8 cellular contexts compared by ENCODE assay signal in genomic region chr10:137031-137430, GRCh38. TPM values are rescaled to one million over a fixed set of nuclear protein-coding genes. Genes with fewer than 3 reads are reported as not detected.
DNase-seq lines count a peak whose midpoint lies in the region; ATAC-seq, FAIRE-seq and TF ChIP-seq lines count a peak whose summit lies in the region.

No MANE protein-coding gene starts in this region.

- BruUV-seq in Panc1 (replicated peaks; lab: Mats Ljungman, UMichigan), result no TSS peak

- no peak overlapping the region for H3K9ac ChIP-seq in kidney (ENCODE audit: low read length in 2 of 2)

- H3K27ac ChIP-seq in Panc1 (ENCODE audit: low read length) (no peak overlapping the region), kidney (ENCODE audit: low read depth in 2 of 2, low read length in 2 of 2) (no peak overlapping the region)

- peak overlapping the region; percentile 82 for H3K4me3 Mint-ChIP-seq in activated naive CD4-positive, alpha-beta T cell treated with anti-CD3 and anti-CD28 coated beads, Interleukin-2, amount 10 ng/mL, durations not matched to agents 7 days and 5 days
- H3K4me3 Mint-ChIP-seq in stimulated activated naive CD8-positive, alpha-beta T cell treated with anti-CD3 and anti-CD28 coated beads, Interleukin-15, amount 100 ng/mL, for 72 hours, result peak overlapping the region; percentile 77 to 92
- H3K4me3 Mint-ChIP-seq in stimulated activated memory B cell treated with anti-CD40 and anti-IgM and Interleukin-4, amounts not matched to agents 10 μg/mL and 1 μg/mL and 100 μg/mL, for 72 hours, result no peak overlapping the region

- peak overlapping the region; percentile 89 for H3K27ac Mint-ChIP-seq in activated naive CD4-positive, alpha-beta T cell treated with anti-CD3 and anti-CD28 coated beads, Interleukin-2, amount 10 ng/mL, durations not matched to agents 7 days and 5 days
- no peak overlapping the region for H3K27ac Mint-ChIP-seq in stimulated activated naive CD8-positive, alpha-beta T cell treated with anti-CD3 and anti-CD28 coated beads, Interleukin-15, amount 100 ng/mL, for 72 hours
- H3K27ac Mint-ChIP-seq in stimulated activated memory B cell treated with anti-CD40 and anti-IgM and Interleukin-4, amounts not matched to agents 10 μg/mL and 1 μg/mL and 100 μg/mL, for 72 hours, result no peak overlapping the region

- FAIRE-seq in kidney (lab: Jason Lieb, UNC), result no peak

- no peaks in the 10 kb centered on the region for H3K9me3 ChIP-seq in Panc1 (ENCODE audit: control insufficient read depth, insufficient read depth, low read depth, low read length)
- H3K9me3 ChIP-seq in kidney (ENCODE audit: control insufficient read depth in 1 of 2, low read length in 2 of 2), result no peaks in the 10 kb centered on the region

- ATAC-seq in Panc1, result peak; percentile 53
- peak; percentile 54 for ATAC-seq in stimulated activated naive CD8-positive, alpha-beta T cell treated with anti-CD3 and anti-CD28 coated beads, Interleukin-15, amount 100 ng/mL, for 72 hours
- no peak for ATAC-seq in stimulated activated memory B cell treated with anti-CD40 and anti-IgM and Interleukin-4, amounts not matched to agents 10 μg/mL and 1 μg/mL and 100 μg/mL, for 72 hours

- H3K4me3 ChIP-seq in H7 (ENCODE audit: insufficient read depth, low read depth, low read length), result no peak overlapping the region
- peak overlapping the region in 1 of 2 experiments; percentile 50; a peak in 1 of 4 replicates for H3K4me3 ChIP-seq in Panc1 (ENCODE audit: low read depth in 2 of 2, low read length in 2 of 2)
- H3K4me3 ChIP-seq in kidney (ENCODE audit: low read length in 2 of 2), result peak overlapping the region; percentile 83 to 96

- H3K4me1 ChIP-seq in Panc1 (ENCODE audit: control insufficient read depth, insufficient read depth, low read length) (peaks cover 24% of the 10 kb centered on the region), kidney (ENCODE audit: control insufficient read depth in 1 of 2, insufficient read depth in 1 of 2, low read depth in 1 of 2, low read length in 2 of 2) (peaks cover 11 to 15% of the 10 kb centered on the region in 2 donors)

- H3K9me3 Mint-ChIP-seq in activated naive CD4-positive, alpha-beta T cell treated with anti-CD3 and anti-CD28 coated beads, Interleukin-2, amount 10 ng/mL, durations not matched to agents 7 days and 5 days, result no peaks in the 10 kb centered on the region
- H3K9me3 Mint-ChIP-seq in stimulated activated naive CD8-positive, alpha-beta T cell treated with anti-CD3 and anti-CD28 coated beads, Interleukin-15, amount 100 ng/mL, for 72 hours, result no peaks in the 10 kb centered on the region
- H3K9me3 Mint-ChIP-seq in stimulated activated memory B cell treated with anti-CD40 and anti-IgM and Interleukin-4, amounts not matched to agents 10 μg/mL and 1 μg/mL and 100 μg/mL, for 72 hours, result no peaks in the 10 kb centered on the region

- peak; percentile 51 for DNase-seq in D341Med (ENCODE audit: low spot score)
- peak; percentile 61 for DNase-seq in H7
- no peak for DNase-seq in Panc1 (ENCODE audit: low read depth, low spot score)
- peak; percentile 53 for DNase-seq in activated naive CD4-positive, alpha-beta T cell treated with anti-CD3 and anti-CD28 coated beads, Interleukin-2, amount 10 ng/mL, durations not matched to agents 7 days and 5 days
- no peak for DNase-seq in kidney
- peak; percentile 47 to 59 for DNase-seq in stimulated activated naive CD8-positive, alpha-beta T cell treated with anti-CD3 and anti-CD28 coated beads, Interleukin-15, amount 100 ng/mL, for 72 hours
- DNase-seq in posterior vena cava (ENCODE audit: low spot score), result no peak

- H3K27me3 Mint-ChIP-seq in activated naive CD4-positive, alpha-beta T cell treated with anti-CD3 and anti-CD28 coated beads, Interleukin-2, amount 10 ng/mL, durations not matched to agents 7 days and 5 days, result no peaks in the 10 kb centered on the region
- no peaks in the 10 kb centered on the region for H3K27me3 Mint-ChIP-seq in stimulated activated naive CD8-positive, alpha-beta T cell treated with anti-CD3 and anti-CD28 coated beads, Interleukin-15, amount 100 ng/mL, for 72 hours
- H3K27me3 Mint-ChIP-seq in stimulated activated memory B cell treated with anti-CD40 and anti-IgM and Interleukin-4, amounts not matched to agents 10 μg/mL and 1 μg/mL and 100 μg/mL, for 72 hours, result no peaks in the 10 kb centered on the region

- peaks cover 37% of the 10 kb centered on the region for H3K4me1 Mint-ChIP-seq in activated naive CD4-positive, alpha-beta T cell treated with anti-CD3 and anti-CD28 coated beads, Interleukin-2, amount 10 ng/mL, durations not matched to agents 7 days and 5 days
- peaks cover 49% of the 10 kb centered on the region for H3K4me1 Mint-ChIP-seq in stimulated activated naive CD8-positive, alpha-beta T cell treated with anti-CD3 and anti-CD28 coated beads, Interleukin-15, amount 100 ng/mL, for 72 hours
- peaks cover 35% of the 10 kb centered on the region for H3K4me1 Mint-ChIP-seq in stimulated activated memory B cell treated with anti-CD40 and anti-IgM and Interleukin-4, amounts not matched to agents 10 μg/mL and 1 μg/mL and 100 μg/mL, for 72 hours

- CTCF ChIA-PET in Panc1 (lab: Charles Lee), result no interaction called here
- CTCF ChIA-PET in activated naive CD4-positive, alpha-beta T cell treated with anti-CD3 and anti-CD28 coated beads, Interleukin-2, amount 10 ng/mL, durations not matched to agents 7 days and 5 days (lab: Charles Lee), result no interaction called here

- in situ Hi-C loops in Panc1 (cut with HindIII; ENCODE audit: low pct_unique_long_range_greater_than_20kb, low sequenced_read_pairs), result no loop called here

- TF ChIP-seq CTCF in Panc1 (IDR thresholded peaks at IDR 0.05), result peak; percentile 53
- TF ChIP-seq CTCF in kidney (IDR thresholded peaks at IDR 0.05; ENCODE audit: borderline replicate concordance, extremely low read depth, insufficient read depth), result peak; percentile 10

- H3K27me3 ChIP-seq in H7 (ENCODE audit: control insufficient read depth, insufficient read depth, low read length) (peaks cover 9% of the 10 kb centered on the region; the same call in 1 of the 2 replicates), Panc1 (ENCODE audit: control insufficient read depth, insufficient read depth, low read length) (no peaks in the 10 kb centered on the region)

- H3K36me3 ChIP-seq in H7 (replicated peaks; ENCODE audit: control insufficient read depth, insufficient read depth, low read length) (no peaks in the 10 kb centered on the region), Panc1 (ENCODE audit: control insufficient read depth, insufficient read depth, low read length) (no peaks in the 10 kb centered on the region), kidney (ENCODE audit: control insufficient read depth in 1 of 2, insufficient read depth in 2 of 2, low read length in 2 of 2) (no peaks in the 10 kb centered on the region)

- intact Hi-C loops in Panc1 (cut with micrococcal nuclease; ENCODE audit: unreplicated experiment), result no loop called here
- intact Hi-C loops in kidney (cut with DNase I), result no loop called here
- intact Hi-C loops in posterior vena cava (cut with DNase I), result no loop called here

- POLR2A ChIA-PET in Panc1 (lab: Charles Lee), result no interaction called here

- peaks cover 7% of the 10 kb centered on the region for H3K36me3 Mint-ChIP-seq in activated naive CD4-positive, alpha-beta T cell treated with anti-CD3 and anti-CD28 coated beads, Interleukin-2, amount 10 ng/mL, durations not matched to agents 7 days and 5 days
- no peaks in the 10 kb centered on the region for H3K36me3 Mint-ChIP-seq in stimulated activated memory B cell treated with anti-CD40 and anti-IgM and Interleukin-4, amounts not matched to agents 10 μg/mL and 1 μg/mL and 100 μg/mL, for 72 hours

RNA-seq across cellular contexts. Expression of gene ZMYND11, which starts 1.8 kb away (rescaled TPM):
- 18.8 and 24.4 TPM in 2 replicates for total RNA-seq in H7 (2014; rRNA removed; shearing (Covaris generic))
- total RNA-seq in Panc1 (2021; ENCODE audit: unreplicated experiment) (37.5 TPM), kidney (80.7 TPM), posterior vena cava (100 to 1,000 TPM in 1 of 2 donors, 10 to 100 TPM in 1; 87.1 to 104 TPM)
- polyA plus RNA-seq in Panc1 (2012; ENCODE audit: insufficient read length), result 21.7 TPM
- polyA plus RNA-seq in kidney (ENCODE audit: insufficient read depth, low read depth, low replicate concordance), result 32.7 TPM

Comparison
In these comparisons a context has a peak if more than half of its experiments do, and no peak if none do; other contexts are left out.
1. DNase-seq: peak in D341Med (single experiment), H7 (single experiment), activated naive CD4-positive, alpha-beta T cell treated with anti-CD3 and anti-CD28 coated beads, Interleukin-2, amount 10 ng/mL, durations not matched to agents 7 days and 5 days (single experiment) and stimulated activated naive CD8-positive, alpha-beta T cell treated with anti-CD3 and anti-CD28 coated beads, Interleukin-15, amount 100 ng/mL, for 72 hours (2 of 2); none in Panc1 (single experiment), kidney (single experiment) and posterior vena cava (single experiment).